In genomic region chrX:72122621-72123275, GRCh38 we compare ENCODE assay signal across 15 cellular contexts. TPM values are rescaled to one million over a fixed set of nuclear protein-coding genes. Genes with fewer than 3 reads are reported as not detected.
DNase-seq lines count a peak whose midpoint lies in the region; ATAC-seq, FAIRE-seq and TF ChIP-seq lines count a peak whose summit lies in the region.
"Had no signal": no experiment of that assay in that cellular context is flagged by ENCODE, and none has a peak within 500 bp of the region (broad histone marks: within the 10 kb centered on the region; RNA-seq: fewer than 3 reads in every experiment).

No MANE protein-coding gene starts in this region.

- H3K27me3 Mint-ChIP-seq in endodermal cell (ENCODE audit: insufficient read depth) (no peaks in the 10 kb centered on the region), neural crest cell (ENCODE audit: low read depth) (no peaks in the 10 kb centered on the region)

- no peak for FAIRE-seq in H54 (lab: Jason Lieb, UNC)
- FAIRE-seq: keratinocyte had no signal

- no peaks in the 10 kb centered on the region for H3K9me3 ChIP-seq in right cardiac atrium (ENCODE audit: control insufficient read depth, low read length)
- H3K9me3 ChIP-seq in endodermal cell (ENCODE audit: control insufficient read depth, low read length): no peaks in the 10 kb centered on the region
- H3K9me3 ChIP-seq: right lobe of liver had no signal

- intact Hi-C loops in right cardiac atrium (cut with DNase I): loop anchor here in 1 of 4 donors (10.0 kb wide), 1 partner anchor 98 kb away; no protein-coding TSS in a partner anchor
- intact Hi-C loops in left cardiac atrium (cut with DNase I): loop anchor here in 1 of 2 donors (5.0 kb wide), 1 partner anchor 100 kb away; no protein-coding TSS in a partner anchor

- H3K9ac ChIP-seq in endodermal cell (ENCODE audit: extremely low read depth, low read length, poor library complexity, severe bottlenecking): no peak overlapping the region

- H3K4me3 Mint-ChIP-seq in endodermal cell (no peak overlapping the region), neural crest cell (no peak overlapping the region)

- H3K4me3 ChIP-seq in right cardiac atrium (ENCODE audit: low read length): no peak overlapping the region
- H3K4me3 ChIP-seq in endodermal cell (ENCODE audit: low read length): no peak overlapping the region
- H3K4me3 ChIP-seq: right lobe of liver had no signal

- H3K4me1 ChIP-seq in right cardiac atrium (ENCODE audit: control insufficient read depth, insufficient read depth, low read length): peaks cover 20% of the 10 kb centered on the region
- H3K4me1 ChIP-seq in endodermal cell (ENCODE audit: control insufficient read depth, insufficient read depth, low read length): peaks cover 13% of the 10 kb centered on the region
- H3K4me1 ChIP-seq: right lobe of liver had no signal

- DNase-seq in right cardiac atrium (no peak), left cardiac atrium (no peak), endodermal cell (peak; percentile 6), neural crest cell (ENCODE audit: low read depth, low spot score) (no peak), iPS-NIHi11 (ENCODE audit: low spot score) (no peak), COLO829 (ENCODE audit: low spot score) (no peak), H54 (ENCODE audit: insufficient read length, low spot score) (no peak)
- DNase-seq: activated CD4-positive, alpha-beta T cell treated with anti-CD3 and anti-CD28 coated beads, Interleukin-2, amount 50 U/mL, for 4 hours; NCI-H1048; right lobe of liver; SHP77; stimulated activated CD4-positive, alpha-beta T cell treated with anti-CD3 and anti-CD28 coated beads, Interleukin-4, amount 100 ng/mL, for 4 hours had no signal

- 65% methylated on average over 6 of the region's 6 CpGs for WGBS in right cardiac atrium
- 94 to 100% methylated on average over 4 to 6 of the region's 6 CpGs for WGBS in endodermal cell (ENCODE audit: insufficient coverage in 1 of 2, insufficient read length in 1 of 2), 2 experiments

- TF ChIP-seq CTCF in endodermal cell (conservative IDR thresholded peaks at IDR 0.05) (no peak), neural crest cell (conservative IDR thresholded peaks at IDR 0.05) (no peak)

- TF ChIP-seq POLR2A in H54 (IDR thresholded peaks at IDR 0.05; ENCODE audit: low read depth, low read length): no peak

- H3K27me3 ChIP-seq in right cardiac atrium (ENCODE audit: control insufficient read depth, insufficient read depth) (no peaks in the 10 kb centered on the region), endodermal cell (ENCODE audit: control insufficient read depth, insufficient read depth, low read length, poor library complexity, severe bottlenecking) (no peaks in the 10 kb centered on the region)
- H3K27me3 ChIP-seq: right lobe of liver had no signal

- peak overlapping the region; percentile 62 for H3K27ac ChIP-seq in right cardiac atrium (ENCODE audit: low read length)
- no peak overlapping the region for H3K27ac ChIP-seq in endodermal cell (ENCODE audit: low read depth, low read length)
- H3K27ac ChIP-seq: right lobe of liver had no signal

- H3K9me3 Mint-ChIP-seq in endodermal cell (peaks cover 50% of the 10 kb centered on the region), neural crest cell (peaks cover 5% of the 10 kb centered on the region)

- no peaks in the 10 kb centered on the region for H3K36me3 ChIP-seq in endodermal cell (ENCODE audit: control insufficient read depth, insufficient read depth, low read length)
- H3K36me3 ChIP-seq: right lobe of liver had no signal

- H3K27ac Mint-ChIP-seq in endodermal cell: peak overlapping the region; percentile 91
- peak overlapping the region; percentile 92 for H3K27ac Mint-ChIP-seq in neural crest cell (ENCODE audit: unreplicated experiment)

- H3K4me1 Mint-ChIP-seq in endodermal cell (peaks cover 28% of the 10 kb centered on the region), neural crest cell (peaks cover 53% of the 10 kb centered on the region)

- ATAC-seq in right cardiac atrium (no peak), left cardiac atrium (no peak), GM19467 (IDR thresholded peaks at IDR 0.05; ENCODE audit: unreplicated experiment) (no peak)
- ATAC-seq: HCT116, right lobe of liver had no signal

- peaks cover 2% of the 10 kb centered on the region for H3K36me3 Mint-ChIP-seq in endodermal cell (ENCODE audit: low read depth)
- H3K36me3 Mint-ChIP-seq in neural crest cell (ENCODE audit: low read depth): peaks cover 2% of the 10 kb centered on the region

RNA-seq across cellular contexts. Expression of gene RTL5, which starts 9.0 kb away (rescaled TPM):
- 1 to 10 TPM; 3.0 to 5.7 (median 4.2) TPM for total RNA-seq in right cardiac atrium
- polyA plus RNA-seq in right cardiac atrium: 2.7 TPM
- 1 to 10 TPM; 2.7 to 3.9 TPM for total RNA-seq in left cardiac atrium
- total RNA-seq in endodermal cell: 1 to 10 TPM; 8.4 to 9.9 TPM
- 17.5 TPM for polyA plus RNA-seq in endodermal cell (2013, experiment 1 of 2)
- polyA plus RNA-seq in endodermal cell (2013, experiment 2 of 2): 14.4 TPM
- 21.7 and 23.0 TPM in 2 replicates for total RNA-seq in neural crest cell

RNA-seq across cellular contexts. Expression of gene PIN4, which starts 58.8 kb away (rescaled TPM):
- 10 to 100 TPM in 3 of 4 donors, 1 to 10 TPM in 1; 8.9 to 13.2 (median 10.5) TPM for total RNA-seq in right cardiac atrium
- polyA plus RNA-seq in right cardiac atrium: 22.4 TPM
- 1 to 10 TPM; 9.1 to 9.2 TPM for total RNA-seq in left cardiac atrium
- total RNA-seq in endodermal cell: 10 to 100 TPM; 16.6 to 17.2 TPM
- 27.2 TPM for polyA plus RNA-seq in endodermal cell (2013, experiment 1 of 2)
- 28.5 TPM for polyA plus RNA-seq in endodermal cell (2013, experiment 2 of 2)
- 14.0 and 16.7 TPM in 2 replicates for total RNA-seq in neural crest cell
